ENCODE assay signal across 13 cellular contexts in genomic region chr11:33694346-33695050, GRCh38. TPM values are rescaled to one million over a fixed set of nuclear protein-coding genes. Genes with fewer than 3 reads are reported as not detected.
DNase-seq lines count a peak whose midpoint lies in the region; ATAC-seq and TF ChIP-seq lines count a peak whose summit lies in the region.
"Had no signal": no experiment of that assay in that cellular context is flagged by ENCODE, and none has a peak within 500 bp of the region (broad histone marks: within the 10 kb centered on the region; RNA-seq: fewer than 3 reads in every experiment).

No MANE protein-coding gene starts in this region.

- RAD21 ChIA-PET in HCT116 (lab: Charles Lee; ENCODE audit: low non-redundant PET in 1 of 2, low total read pairs in 2 of 2, uncharacterized antibody in 2 of 2, unreplicated experiment in 2 of 2) = no interaction called here

- no peak overlapping the region for H2AFZ ChIP-seq in HCT116 (ENCODE audit: low read depth, low read length, poor library complexity, severe bottlenecking)

- H3K36me3 ChIP-seq in HCT116 (ENCODE audit: control insufficient read depth in 1 of 2, insufficient read depth in 2 of 2, low read length in 2 of 2) = no peaks in the 10 kb centered on the region
- no peaks in the 10 kb centered on the region for H3K36me3 ChIP-seq in esophagus (ENCODE audit: control insufficient read depth in 2 of 2, insufficient read depth in 2 of 2, low read length in 1 of 2)
- no peaks in the 10 kb centered on the region for H3K36me3 ChIP-seq in sigmoid colon

- ATAC-seq in HCT116 = no peak
- ATAC-seq: mucosa of descending colon had no signal

- intact Hi-C loops in HCT116 (cut with micrococcal nuclease) (loop anchor here (5.0 to 10.0 kb wide), 2 partner anchors 62 to 810 kb away; no protein-coding TSS in a partner anchor), sigmoid colon (cut with DNase I) (loop anchor here (5.0 kb wide), 1 partner anchor 38 kb away; no protein-coding TSS in a partner anchor)

- TF ChIP-seq EP300 in sigmoid colon (IDR thresholded peaks at IDR 0.05) = no peak

- BruUV-seq in HCT116 (replicated peaks; lab: Mats Ljungman, UMichigan) = no TSS peak

- peak overlapping the region; percentile 16; the same call in 1 of the 2 replicates for H3K4me2 ChIP-seq in HCT116 (ENCODE audit: low read length)

- 75 to 82% methylated on average over 4 of the region's 4 CpGs for WGBS in esophagus, 2 donors
- 86 to 89% methylated on average over 4 of the region's 4 CpGs for WGBS in sigmoid colon, 2 donors

- TF ChIP-seq POLR2A in HCT116 (IDR thresholded peaks at IDR 0.05; ENCODE audit: borderline replicate concordance, extremely low read depth, insufficient read depth, insufficient read length) = no peak
- no peak for TF ChIP-seq POLR2A in sigmoid colon (IDR thresholded peaks at IDR 0.05)

- H3K9ac ChIP-seq in HCT116 (ENCODE audit: low read length) = 0 out of 2 replicates have a peak overlapping the region, but pooled peaks have one; percentile 14

- H3K27me3 ChIP-seq in HCT116 (ENCODE audit: insufficient read depth, low read length) (no peaks in the 10 kb centered on the region), esophagus (ENCODE audit: control insufficient read depth in 1 of 2, insufficient read depth in 2 of 2, low read length in 2 of 2) (no peaks in the 10 kb centered on the region), sigmoid colon (no peaks in the 10 kb centered on the region)

- CTCF ChIA-PET in HCT116 (lab: Charles Lee) = interaction anchor here (3.4 kb wide), 1 partner anchor 48 kb away, joined by 10 read pairs; no protein-coding TSS in a partner anchor

- TF ChIP-seq RAD21 in HCT116 (IDR thresholded peaks at IDR 0.05; ENCODE audit: low read depth) = no peak

- DNase-seq in HCT116 (ENCODE audit: low read depth, low spot score) (no peak), NCI-H2171 treated with DMSO at 0.1 percent for 48 hours (lab: John Stamatoyannopoulos, UW) (peak; percentile 94), sigmoid colon (no peak), T-helper 1 cell (no peak), amygdala (lab: John Stamatoyannopoulos, UW) (no peak), NCI-H524 treated with DMSO at 0.1 percent for 48 hours (lab: John Stamatoyannopoulos, UW) (no peak)
- DNase-seq: activated CD4-positive, alpha-beta T cell treated with anti-CD3 and anti-CD28 coated beads, Interleukin-2, amount 50 U/mL, for 1 hour; CD8-positive, alpha-beta memory T cell; mucosa of descending colon; NCI-H187; NK-92 treated with Interleukin-12 subunit alpha and Interleukin-12 subunit beta, amount 100 ng/mL, for 24 hours had no signal

- peaks cover 42 to 76% of the 10 kb centered on the region in 2 experiments for H3K4me1 ChIP-seq in HCT116 (ENCODE audit: control insufficient read depth in 1 of 2, insufficient read depth in 2 of 2, low read length in 2 of 2)
- H3K4me1 ChIP-seq in esophagus (ENCODE audit: control insufficient read depth in 2 of 2, insufficient read depth in 2 of 2, low read length in 1 of 2) = peaks cover 0 to 22% of the 10 kb centered on the region in 2 donors
- peaks cover 0 to 25% (median 22%) of the 10 kb centered on the region in 4 donors for H3K4me1 ChIP-seq in sigmoid colon

- H3K27ac ChIP-seq in HCT116 (ENCODE audit: low read depth, low read length) (no peak overlapping the region), esophagus (ENCODE audit: low read depth in 2 of 2, low read length in 1 of 2) (peak overlapping the region; percentile 44 to 74), sigmoid colon (peak overlapping the region; percentile 9 to 52 (median 24))

- H4K20me1 ChIP-seq in HCT116 (ENCODE audit: insufficient read depth) = no peaks in the 10 kb centered on the region

- no peaks in the 10 kb centered on the region for H3K9me3 ChIP-seq in HCT116 (ENCODE audit: control insufficient read depth in 1 of 2, insufficient read depth in 1 of 2, low read depth in 1 of 2, low read length in 2 of 2)
- no peaks in the 10 kb centered on the region for H3K9me3 ChIP-seq in esophagus (ENCODE audit: control insufficient read depth in 2 of 2, insufficient read depth in 1 of 2, low read depth in 1 of 2, low read length in 1 of 2)
- H3K9me3 ChIP-seq in sigmoid colon = no peaks in the 10 kb centered on the region
- H3K9me3 ChIP-seq: mucosa of descending colon had no signal

- H3K79me2 ChIP-seq in HCT116 (ENCODE audit: insufficient read depth, low read length) = no peaks in the 10 kb centered on the region

- TF ChIP-seq CTCF in HCT116 (IDR thresholded peaks at IDR 0.05 in 2 of 3, conservative IDR thresholded peaks at IDR 0.05 in 1 of 3; ENCODE audit: borderline replicate concordance in 1 of 3, insufficient read depth in 1 of 3, low read depth in 2 of 3, low read length in 2 of 3) (no peak), sigmoid colon (IDR thresholded peaks at IDR 0.05) (no peak)

- POLR2A ChIA-PET in HCT116 (lab: Charles Lee) = no interaction called here

- H3K9me2 ChIP-seq in HCT116 (ENCODE audit: insufficient read depth) = no peaks in the 10 kb centered on the region

- no peak overlapping the region for H3K4me3 ChIP-seq in HCT116 (replicated peaks in 1 of 2; ENCODE audit: low read depth in 1 of 2, low read length in 2 of 2)
- H3K4me3 ChIP-seq in esophagus (ENCODE audit: low read depth in 1 of 2, low read length in 2 of 2) = no peak overlapping the region
- no peak overlapping the region for H3K4me3 ChIP-seq in sigmoid colon
- H3K4me3 ChIP-seq: mucosa of descending colon had no signal

TF ChIP-seq in HCT116, 20 proteins besides CTCF, POLR2A, EP300 and RAD21:
- TF ChIP-seq JUND (IDR thresholded peaks at IDR 0.05) = no peak

RNA-seq across cellular contexts. Expression of gene C11orf91, which starts 6.1 kb away (rescaled TPM):
- total RNA-seq in HCT116 (2021; ENCODE audit: unreplicated experiment) = 0.54 TPM
- 0.09 and 0.21 TPM in 2 replicates for polyA plus RNA-seq in HCT116 (2012)
- polyA plus RNA-seq in esophagus = under 1 TPM; 0.21 to 0.51 TPM
- not detected for total RNA-seq in sigmoid colon
- not detected for polyA plus RNA-seq in sigmoid colon
- total RNA-seq: CD8-positive, alpha-beta memory T cell; renal cortical epithelial cell had no signal
- polyA plus RNA-seq: CD8-positive, alpha-beta memory T cell had no signal

RNA-seq across cellular contexts. Expression of gene CD59, which starts 41.7 kb away (rescaled TPM):
- total RNA-seq in HCT116 (2021; ENCODE audit: unreplicated experiment) (122 TPM), sigmoid colon (100 to 1,000 TPM; 160 to 206 (median 183) TPM)
- 158 and 189 TPM in 2 replicates for polyA plus RNA-seq in HCT116 (2012)
- polyA plus RNA-seq in esophagus (100 to 1,000 TPM; 328 to 334 TPM), sigmoid colon (100 to 1,000 TPM in 1 of 3 donors, 10 to 100 TPM in 2; 54.1 to 210 (median 80.7) TPM)
